Comparison of ENCODE assay signal across 12 cellular contexts in genomic region chr7:149599636-149600206, GRCh38.
DNase-seq lines count a peak whose midpoint lies in the region; ATAC-seq lines count a peak whose summit lies in the region.
"Had no signal": no experiment of that assay in that cellular context is flagged by ENCODE, and none has a peak within 500 bp of the region (broad histone marks: within the 10 kb centered on the region; RNA-seq: fewer than 3 reads in every experiment).

No MANE protein-coding gene starts in this region.

- peak overlapping the region; percentile 61 to 83 (median 71) for H3K4me3 Mint-ChIP-seq in CD4-positive, alpha-beta memory T cell
- H3K4me3 Mint-ChIP-seq in activated T-helper 17 cell treated with anti-CD3 and anti-CD28 coated beads, Interleukin-2, amount 50 U/mL, for 72 hours, result peak overlapping the region; percentile 81
- H3K4me3 Mint-ChIP-seq: brain, HFFc6, neural progenitor cell had no signal

- peak overlapping the region; percentile 2 for H3K27ac ChIP-seq in CD4-positive, alpha-beta memory T cell (ENCODE audit: low read depth, low read length)
- H3K27ac ChIP-seq in substantia nigra (ENCODE audit: low read depth, low read length, poor library complexity, severe bottlenecking), result no peak overlapping the region
- H3K27ac ChIP-seq: foreskin keratinocyte, neural progenitor cell had no signal

- CTCF ChIA-PET in CD4-positive, alpha-beta memory T cell (lab: Charles Lee; ENCODE audit: partially characterized antibody), result interaction anchor here (2.2 kb wide), 1 partner anchor 25 kb away, joined by 6 read pairs; no protein-coding TSS in a partner anchor

- H3K36me3 ChIP-seq in CD4-positive, alpha-beta memory T cell (ENCODE audit: insufficient read depth, low read length), result peaks cover 4% of the 10 kb centered on the region
- H3K36me3 ChIP-seq: neural progenitor cell had no signal

- intact Hi-C loops in CD4-positive, alpha-beta memory T cell (cut with micrococcal nuclease), result loop anchor here (1.0 kb wide), 1 partner anchor 25 kb away; no protein-coding TSS in a partner anchor
- intact Hi-C loops in sciatic nerve (cut with DNase I), result loop anchor here (10.0 kb wide), 1 partner anchor 1705 kb away; no protein-coding TSS in a partner anchor

- peaks cover 0 to 2% (median 0%) of the 10 kb centered on the region in 8 donors for H3K9me3 Mint-ChIP-seq in CD4-positive, alpha-beta memory T cell
- H3K9me3 Mint-ChIP-seq in activated T-helper 17 cell treated with anti-CD3 and anti-CD28 coated beads, Interleukin-2, amount 50 U/mL, for 72 hours, result no peaks in the 10 kb centered on the region
- H3K9me3 Mint-ChIP-seq: brain, HFFc6, neural progenitor cell had no signal

- no peaks in the 10 kb centered on the region for H3K27me3 Mint-ChIP-seq in CD4-positive, alpha-beta memory T cell
- H3K27me3 Mint-ChIP-seq in activated T-helper 17 cell treated with anti-CD3 and anti-CD28 coated beads, Interleukin-2, amount 50 U/mL, for 72 hours, result no peaks in the 10 kb centered on the region
- H3K27me3 Mint-ChIP-seq: brain had no signal

- H3K4me1 ChIP-seq in CD4-positive, alpha-beta memory T cell (ENCODE audit: insufficient read depth, low read length), result peaks cover 26% of the 10 kb centered on the region
- H3K4me1 ChIP-seq: foreskin keratinocyte, neural progenitor cell had no signal

- ATAC-seq in GM18873 (IDR thresholded peaks at IDR 0.05; ENCODE audit: low FRiP score, unreplicated experiment) (peak; percentile 36), HG03354 (IDR thresholded peaks at IDR 0.05; ENCODE audit: poor library complexity, severe bottlenecking, unreplicated experiment) (peak; percentile 38), sciatic nerve (no peak)
- peak; percentile 0 for ATAC-seq in activated T-helper 17 cell treated with anti-CD3 and anti-CD28 coated beads, Interleukin-2, amount 50 U/mL, for 72 hours (replicated peaks)

- H3K36me3 Mint-ChIP-seq in CD4-positive, alpha-beta memory T cell, result peaks cover 27 to 53% of the 10 kb centered on the region in 2 donors
- peaks cover 85% of the 10 kb centered on the region for H3K36me3 Mint-ChIP-seq in activated T-helper 17 cell treated with anti-CD3 and anti-CD28 coated beads, Interleukin-2, amount 50 U/mL, for 72 hours (ENCODE audit: low read depth)

- H3K27me3 ChIP-seq in CD4-positive, alpha-beta memory T cell (ENCODE audit: insufficient read depth, low read length), result no peaks in the 10 kb centered on the region
- H3K27me3 ChIP-seq: foreskin keratinocyte, neural progenitor cell had no signal

- H3K27ac Mint-ChIP-seq in CD4-positive, alpha-beta memory T cell, result peak overlapping the region; percentile 61 to 93 (median 87)
- H3K27ac Mint-ChIP-seq in activated T-helper 17 cell treated with anti-CD3 and anti-CD28 coated beads, Interleukin-2, amount 50 U/mL, for 72 hours, result peak overlapping the region; percentile 98
- H3K27ac Mint-ChIP-seq: brain, HFFc6, neural progenitor cell had no signal

- peaks cover 19 to 41% (median 30%) of the 10 kb centered on the region in 4 donors for H3K4me1 Mint-ChIP-seq in CD4-positive, alpha-beta memory T cell
- H3K4me1 Mint-ChIP-seq in activated T-helper 17 cell treated with anti-CD3 and anti-CD28 coated beads, Interleukin-2, amount 50 U/mL, for 72 hours, result peaks cover 17% of the 10 kb centered on the region
- H3K4me1 Mint-ChIP-seq: brain, neural progenitor cell had no signal

- DNase-seq in CD4-positive, alpha-beta memory T cell, result peak in 3 of 5 donors; percentile 28 to 44 (median 37)
- no peak for DNase-seq in glomerular visceral epithelial cell (ENCODE audit: extremely low spot score)
- no peak for DNase-seq in sciatic nerve (ENCODE audit: low spot score)
- DNase-seq in DMS79 (lab: John Stamatoyannopoulos, UW), result no peak
- DNase-seq in substantia nigra (lab: John Stamatoyannopoulos, UW), result no peak

- POLR2A ChIA-PET in CD4-positive, alpha-beta memory T cell (lab: Charles Lee; ENCODE audit: partially characterized antibody), result interaction anchor here (1.3 kb wide), 1 partner anchor 25 kb away, joined by 6 read pairs; no protein-coding TSS in a partner anchor

- H3K9me3 ChIP-seq in CD4-positive, alpha-beta memory T cell (ENCODE audit: control insufficient read depth in 1 of 2, low read length in 2 of 2), result no peaks in the 10 kb centered on the region

- no peak overlapping the region for H3K4me3 ChIP-seq in CD4-positive, alpha-beta memory T cell (ENCODE audit: low read length in 2 of 2)
- H3K4me3 ChIP-seq: neural progenitor cell had no signal

Comparison
In these comparisons a context has a peak if more than half of its experiments do, and no peak if none do; other contexts are left out.
1. DNase-seq: peak in CD4-positive, alpha-beta memory T cell (3 of 5); none in glomerular visceral epithelial cell (single experiment), sciatic nerve (single experiment), DMS79 (single experiment) and substantia nigra (0 of 49).